8 cellular contexts compared by ENCODE assay signal in the genomic region with DNA sequence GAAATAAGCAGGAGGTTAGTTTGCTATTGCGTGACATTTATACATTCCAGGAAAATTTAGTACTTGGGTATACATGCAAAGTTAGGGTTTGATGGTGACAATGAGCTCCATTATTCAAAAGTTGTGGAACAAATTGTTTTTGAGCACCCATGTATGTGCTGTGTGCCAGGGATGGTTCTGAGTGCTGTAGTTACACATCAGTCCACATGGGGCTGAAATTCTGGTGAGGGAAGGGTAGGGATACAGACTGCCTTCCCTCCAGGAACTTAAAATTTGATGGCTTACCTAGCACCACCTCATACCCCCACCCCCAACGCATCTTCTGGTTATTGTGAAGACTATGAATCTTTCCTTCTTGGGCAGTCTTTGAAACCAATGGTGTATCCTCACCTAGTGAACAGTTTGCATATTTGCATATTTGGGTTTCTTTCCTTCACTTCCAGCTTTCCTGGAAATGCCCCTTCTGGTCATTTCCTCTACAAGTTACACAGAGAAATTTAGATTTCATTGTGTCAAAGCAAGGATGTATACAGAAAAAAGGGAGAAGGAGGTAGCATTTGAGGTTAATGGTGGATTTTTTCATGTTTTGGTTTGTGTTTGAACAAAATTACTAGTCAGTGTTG.
DNase-seq lines count a peak whose midpoint lies in the region; ATAC-seq, FAIRE-seq and TF ChIP-seq lines count a peak whose summit lies in the region.

No MANE protein-coding gene starts in this region.

- peak overlapping the region in 1 of 2 donors; percentile 60 for H3K4me3 ChIP-seq in left lung

- peaks cover 17% of the 10 kb centered on the region for H3K4me1 Mint-ChIP-seq in stimulated activated effector memory CD8-positive, alpha-beta T cell treated with anti-CD3 and anti-CD28 coated beads, Interleukin-12 subunit alpha, Interleukin-12 subunit beta, amount 100 ng/mL, for 72 hours

- FAIRE-seq in HTR-8/SVneo (lab: Jason Lieb, UNC): peak; percentile 64

- peaks cover 0 to 47% of the 10 kb centered on the region in 2 donors for H3K27me3 ChIP-seq in left lung

- H3K4me3 Mint-ChIP-seq in stimulated activated effector memory CD8-positive, alpha-beta T cell treated with anti-CD3 and anti-CD28 coated beads, Interleukin-12 subunit alpha, Interleukin-12 subunit beta, amount 100 ng/mL, for 72 hours: no peak overlapping the region

- H3K27ac ChIP-seq in left lung: no peak overlapping the region

- no peak for ATAC-seq in left lung
- ATAC-seq in HG03460 (IDR thresholded peaks at IDR 0.05; ENCODE audit: unreplicated experiment): no peak
- ATAC-seq in stimulated activated effector memory CD8-positive, alpha-beta T cell treated with anti-CD3 and anti-CD28 coated beads, Interleukin-12 subunit alpha, Interleukin-12 subunit beta, amount 100 ng/mL, for 72 hours: no peak

- TF ChIP-seq CTCF in left lung (IDR thresholded peaks at IDR 0.05): peak; percentile 19 to 45

- H3K4me1 ChIP-seq in left lung: peaks cover 10 to 49% of the 10 kb centered on the region in 2 donors

- no peaks in the 10 kb centered on the region for H3K36me3 Mint-ChIP-seq in stimulated activated effector memory CD8-positive, alpha-beta T cell treated with anti-CD3 and anti-CD28 coated beads, Interleukin-12 subunit alpha, Interleukin-12 subunit beta, amount 100 ng/mL, for 72 hours

- H3K9me3 ChIP-seq in left lung: no peaks in the 10 kb centered on the region

- no peaks in the 10 kb centered on the region for H3K36me3 ChIP-seq in left lung

- DNase-seq in AG20443 (ENCODE audit: low spot score) (peak; percentile 58), HTR-8/SVneo (ENCODE audit: insufficient read length, low spot score) (peak; percentile 50), amniotic epithelial cell (ENCODE audit: low read depth) (peak; percentile 29), left lung (no peak), GM19240 (ENCODE audit: insufficient read length, low spot score) (no peak), cerebellar nuclear complex (lab: John Stamatoyannopoulos, UW) (no peak)
- DNase-seq in stimulated activated effector memory CD8-positive, alpha-beta T cell treated with anti-CD3 and anti-CD28 coated beads, Interleukin-12 subunit alpha, Interleukin-12 subunit beta, amount 100 ng/mL, for 72 hours (ENCODE audit: low spot score in 2 of 2): no peak

- no peaks in the 10 kb centered on the region for H3K9me3 Mint-ChIP-seq in stimulated activated effector memory CD8-positive, alpha-beta T cell treated with anti-CD3 and anti-CD28 coated beads, Interleukin-12 subunit alpha, Interleukin-12 subunit beta, amount 100 ng/mL, for 72 hours

- intact Hi-C loops in left lung (cut with DNase I): no loop called here

- H3K27ac Mint-ChIP-seq in stimulated activated effector memory CD8-positive, alpha-beta T cell treated with anti-CD3 and anti-CD28 coated beads, Interleukin-12 subunit alpha, Interleukin-12 subunit beta, amount 100 ng/mL, for 72 hours: no peak overlapping the region

Comparison
In these comparisons a context has a peak if more than half of its experiments do, and no peak if none do; other contexts are left out.
1. DNase-seq: peak in AG20443 (single experiment), HTR-8/SVneo (single experiment) and amniotic epithelial cell (single experiment); none in left lung (0 of 2), GM19240 (single experiment), stimulated activated effector memory CD8-positive, alpha-beta T cell treated with anti-CD3 and anti-CD28 coated beads, Interleukin-12 subunit alpha, Interleukin-12 subunit beta, amount 100 ng/mL, for 72 hours (0 of 2) and cerebellar nuclear complex (0 of 2).